ENCODE assay signal across 13 cellular contexts in the genomic region with DNA sequence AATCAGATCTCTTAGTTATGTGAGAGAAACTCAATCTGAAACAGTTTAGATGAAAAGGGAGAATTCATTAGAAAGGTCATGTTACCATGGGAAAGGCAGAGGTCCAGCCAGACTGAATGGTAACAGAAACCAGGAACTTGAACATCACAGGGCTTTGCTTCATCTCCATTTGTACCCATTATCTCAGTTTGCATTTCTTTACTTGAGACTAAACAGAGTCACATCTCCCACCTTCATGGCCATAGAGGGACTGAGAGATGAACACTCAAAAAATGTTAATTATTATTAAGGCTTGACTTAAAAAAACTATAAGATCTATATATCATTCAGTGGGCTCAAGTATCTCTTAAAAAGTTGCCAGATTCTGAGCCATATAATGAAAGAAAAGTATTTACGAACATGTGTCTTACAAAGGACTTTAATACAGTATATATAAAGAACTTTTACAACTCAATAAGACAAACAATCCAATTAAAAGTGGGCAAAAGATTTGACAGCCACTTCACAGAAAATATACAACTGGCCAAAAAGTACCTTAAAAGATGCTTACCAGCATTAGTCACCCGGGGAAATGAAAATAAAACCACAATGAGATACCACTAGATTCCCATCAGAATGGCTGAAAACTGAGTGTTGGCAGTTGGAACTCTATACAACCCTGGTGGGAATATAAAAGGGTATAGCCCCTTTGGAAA. TPM values are rescaled to one million over a fixed set of nuclear protein-coding genes. Genes with fewer than 3 reads are reported as not detected.
DNase-seq lines count a peak whose midpoint lies in the region; ATAC-seq and TF ChIP-seq lines count a peak whose summit lies in the region.
"Had no signal": no experiment of that assay in that cellular context is flagged by ENCODE, and none has a peak within 500 bp of the region (broad histone marks: within the 10 kb centered on the region; RNA-seq: fewer than 3 reads in every experiment).

No MANE protein-coding gene starts in this region.

- no peaks in the 10 kb centered on the region for H3K27me3 ChIP-seq in CD4-positive, CD25-positive, alpha-beta regulatory T cell (ENCODE audit: control insufficient read depth, insufficient read depth, low read length)
- H3K27me3 ChIP-seq in hepatocyte = no peaks in the 10 kb centered on the region

- H3K4me3 ChIP-seq in CD4-positive, CD25-positive, alpha-beta regulatory T cell (ENCODE audit: low read depth, low read length) = no peak overlapping the region
- no peak overlapping the region for H3K4me3 ChIP-seq in hepatocyte
- H3K4me3 ChIP-seq: smooth muscle cell had no signal

- no peaks in the 10 kb centered on the region for H3K9me3 Mint-ChIP-seq in CD4-positive, CD25-positive, alpha-beta regulatory T cell
- no peaks in the 10 kb centered on the region for H3K9me3 Mint-ChIP-seq in activated T-helper 1 cell treated with anti-CD3 and anti-CD28 coated beads, Interleukin-12 subunit alpha, Interleukin-12 subunit beta, Interleukin-2, Interleukin-4 antibody, amounts not matched to agents 30 ng/mL and 10 ng/mL and 1 ng/mL, durations not matched to agents 14 hours and 24 hours and 36 hours

- H3K36me3 ChIP-seq in CD4-positive, CD25-positive, alpha-beta regulatory T cell (ENCODE audit: control insufficient read depth, insufficient read depth, low read length) = peaks cover 18% of the 10 kb centered on the region
- no peaks in the 10 kb centered on the region for H3K36me3 ChIP-seq in hepatocyte (replicated peaks; ENCODE audit: insufficient read depth, low read depth)

- intact Hi-C loops in activated T-helper 1 cell treated with anti-CD3 and anti-CD28 coated beads, Interleukin-12 subunit alpha, Interleukin-12 subunit beta, Interleukin-2, Interleukin-4 antibody, amounts not matched to agents 30 ng/mL and 10 ng/mL and 1 ng/mL, durations not matched to agents 14 hours and 24 hours and 36 hours (cut with micrococcal nuclease) = no loop called here

- WGBS in hepatocyte (ENCODE audit: low lambda C conversion rate, missing lambda C conversion rate) = 62% methylated on average over 2 of the region's 2 CpGs

- TF ChIP-seq CTCF in hepatocyte (IDR thresholded peaks at IDR 0.05; ENCODE audit: poor library complexity) = no peak

- H4K20me1 ChIP-seq in hepatocyte (ENCODE audit: insufficient read depth, poor library complexity, severe bottlenecking) = peaks cover 40% of the 10 kb centered on the region

- H3K4me3 Mint-ChIP-seq in CD4-positive, CD25-positive, alpha-beta regulatory T cell = no peak overlapping the region
- peak overlapping the region; percentile 41 for H3K4me3 Mint-ChIP-seq in activated T-helper 1 cell treated with anti-CD3 and anti-CD28 coated beads, Interleukin-12 subunit alpha, Interleukin-12 subunit beta, Interleukin-2, Interleukin-4 antibody, amounts not matched to agents 30 ng/mL and 10 ng/mL and 1 ng/mL, durations not matched to agents 14 hours and 24 hours and 36 hours
- H3K4me3 Mint-ChIP-seq: B cell had no signal

- H3K27ac ChIP-seq in CD4-positive, CD25-positive, alpha-beta regulatory T cell (ENCODE audit: insufficient read depth, low read length, poor library complexity, severe bottlenecking) = no peak overlapping the region
- H3K27ac ChIP-seq in hepatocyte = peak overlapping the region; percentile 29

- peaks cover 11% of the 10 kb centered on the region for H3K4me1 ChIP-seq in CD4-positive, CD25-positive, alpha-beta regulatory T cell (ENCODE audit: control insufficient read depth, insufficient read depth, low read length, poor library complexity, severe bottlenecking)
- H3K4me1 ChIP-seq in hepatocyte (ENCODE audit: insufficient read depth) = peaks cover 2% of the 10 kb centered on the region

- no peaks in the 10 kb centered on the region for H3K27me3 Mint-ChIP-seq in CD4-positive, CD25-positive, alpha-beta regulatory T cell
- no peaks in the 10 kb centered on the region for H3K27me3 Mint-ChIP-seq in activated T-helper 1 cell treated with anti-CD3 and anti-CD28 coated beads, Interleukin-12 subunit alpha, Interleukin-12 subunit beta, Interleukin-2, Interleukin-4 antibody, amounts not matched to agents 30 ng/mL and 10 ng/mL and 1 ng/mL, durations not matched to agents 14 hours and 24 hours and 36 hours (ENCODE audit: insufficient read depth)
- H3K27me3 Mint-ChIP-seq: B cell had no signal

- H3K36me3 Mint-ChIP-seq in CD4-positive, CD25-positive, alpha-beta regulatory T cell = peaks cover 28% of the 10 kb centered on the region
- H3K36me3 Mint-ChIP-seq in activated T-helper 1 cell treated with anti-CD3 and anti-CD28 coated beads, Interleukin-12 subunit alpha, Interleukin-12 subunit beta, Interleukin-2, Interleukin-4 antibody, amounts not matched to agents 30 ng/mL and 10 ng/mL and 1 ng/mL, durations not matched to agents 14 hours and 24 hours and 36 hours (ENCODE audit: low read depth) = peaks cover 56% of the 10 kb centered on the region

- H3K9me2 ChIP-seq in hepatocyte (replicated peaks; ENCODE audit: insufficient read depth) = no peaks in the 10 kb centered on the region

- peak overlapping the region; percentile 5 to 69 (median 63) for H3K27ac Mint-ChIP-seq in CD4-positive, CD25-positive, alpha-beta regulatory T cell
- H3K27ac Mint-ChIP-seq in activated T-helper 1 cell treated with anti-CD3 and anti-CD28 coated beads, Interleukin-12 subunit alpha, Interleukin-12 subunit beta, Interleukin-2, Interleukin-4 antibody, amounts not matched to agents 30 ng/mL and 10 ng/mL and 1 ng/mL, durations not matched to agents 14 hours and 24 hours and 36 hours = peak overlapping the region; percentile 49
- H3K27ac Mint-ChIP-seq: B cell had no signal

- H3K4me2 ChIP-seq in hepatocyte = no peak overlapping the region
- H3K4me2 ChIP-seq: smooth muscle cell had no signal

- no peak for ATAC-seq in CD4-positive, CD25-positive, alpha-beta regulatory T cell (ENCODE audit: low read depth in 2 of 2)

- H2AFZ ChIP-seq in hepatocyte = no peak overlapping the region

- peaks cover 85% of the 10 kb centered on the region for H3K79me2 ChIP-seq in hepatocyte

- peaks cover 16 to 54% (median 52%) of the 10 kb centered on the region in 4 donors for H3K4me1 Mint-ChIP-seq in CD4-positive, CD25-positive, alpha-beta regulatory T cell
- H3K4me1 Mint-ChIP-seq in activated T-helper 1 cell treated with anti-CD3 and anti-CD28 coated beads, Interleukin-12 subunit alpha, Interleukin-12 subunit beta, Interleukin-2, Interleukin-4 antibody, amounts not matched to agents 30 ng/mL and 10 ng/mL and 1 ng/mL, durations not matched to agents 14 hours and 24 hours and 36 hours (ENCODE audit: low read depth) = peaks cover 55% of the 10 kb centered on the region

- H3K9me3 ChIP-seq in CD4-positive, CD25-positive, alpha-beta regulatory T cell (ENCODE audit: control insufficient read depth in 2 of 2, low read length in 2 of 2) = no peaks in the 10 kb centered on the region
- H3K9me3 ChIP-seq in hepatocyte (ENCODE audit: low read depth) = no peaks in the 10 kb centered on the region

- DNase-seq in CD4-positive, CD25-positive, alpha-beta regulatory T cell = no peak
- DNase-seq in HCEC 1CT (peak; percentile 11), hepatocyte (ENCODE audit: low spot score) (no peak), SHP77 treated with DMSO at 0.1 percent for 48 hours (lab: John Stamatoyannopoulos, UW) (no peak), OCI-M1 (lab: John Stamatoyannopoulos, UW) (no peak), NCI-H2107 treated with DMSO at 0.1 percent for 48 hours (lab: John Stamatoyannopoulos, UW; ENCODE audit: unreplicated experiment) (no peak)
- no peak for DNase-seq in activated T-helper 1 cell treated with anti-CD3 and anti-CD28 coated beads, Interleukin-12 subunit alpha, Interleukin-12 subunit beta, Interleukin-2, Interleukin-4 antibody, amounts not matched to agents 30 ng/mL and 10 ng/mL and 1 ng/mL, durations not matched to agents 14 hours and 24 hours and 36 hours (ENCODE audit: low spot score)
- no peak for DNase-seq in stimulated activated CD4-positive, alpha-beta T cell treated with anti-CD3 and anti-CD28 coated beads, Interleukin-4, amount 100 ng/mL, for 24 hours
- DNase-seq: effector CD4-positive, alpha-beta T cell; H7; NCI-H446 had no signal

RNA-seq across cellular contexts. Expression of a gene that starts 13.2 kb away (rescaled TPM):
- 16.5 TPM for total RNA-seq in CD4-positive, CD25-positive, alpha-beta regulatory T cell
- polyA plus RNA-seq in CD4-positive, CD25-positive, alpha-beta regulatory T cell = 10 to 100 TPM; 20.4 to 32.0 (median 24.4) TPM
- 28.5 and 32.5 TPM in 2 replicates for total RNA-seq in activated T-helper 1 cell treated with anti-CD3 and anti-CD28 coated beads, Interleukin-12 subunit alpha, Interleukin-12 subunit beta, Interleukin-2, Interleukin-4 antibody, amounts not matched to agents 30 ng/mL and 10 ng/mL and 1 ng/mL, durations not matched to agents 14 hours and 24 hours and 36 hours
- 55.6 and 56.3 TPM in 2 replicates for total RNA-seq in hepatocyte
- 45.5 and 45.9 TPM in 2 replicates for polyA plus RNA-seq in hepatocyte

RNA-seq across cellular contexts. Expression of a gene that starts 13.2 kb away (rescaled TPM):
- total RNA-seq in CD4-positive, CD25-positive, alpha-beta regulatory T cell = 30.3 TPM
- polyA plus RNA-seq in CD4-positive, CD25-positive, alpha-beta regulatory T cell = 10 to 100 TPM; 10.6 to 14.0 (median 11.1) TPM
- total RNA-seq in activated T-helper 1 cell treated with anti-CD3 and anti-CD28 coated beads, Interleukin-12 subunit alpha, Interleukin-12 subunit beta, Interleukin-2, Interleukin-4 antibody, amounts not matched to agents 30 ng/mL and 10 ng/mL and 1 ng/mL, durations not matched to agents 14 hours and 24 hours and 36 hours = 35.8 and 38.9 TPM in 2 replicates
- 17.4 and 18.7 TPM in 2 replicates for total RNA-seq in hepatocyte
- 9.2 and 10.7 TPM in 2 replicates for polyA plus RNA-seq in hepatocyte

RNA-seq across cellular contexts. Expression of a gene that starts 43.5 kb away (rescaled TPM):
- total RNA-seq in CD4-positive, CD25-positive, alpha-beta regulatory T cell = 36.6 TPM
- 10 to 100 TPM; 11.7 to 21.8 (median 18.1) TPM for polyA plus RNA-seq in CD4-positive, CD25-positive, alpha-beta regulatory T cell
- 12.0 and 14.5 TPM in 2 replicates for total RNA-seq in activated T-helper 1 cell treated with anti-CD3 and anti-CD28 coated beads, Interleukin-12 subunit alpha, Interleukin-12 subunit beta, Interleukin-2, Interleukin-4 antibody, amounts not matched to agents 30 ng/mL and 10 ng/mL and 1 ng/mL, durations not matched to agents 14 hours and 24 hours and 36 hours
- 10.8 and 12.0 TPM in 2 replicates for total RNA-seq in hepatocyte
- polyA plus RNA-seq in hepatocyte = 5.4 and 5.5 TPM in 2 replicates
- total RNA-seq: H7 had no signal
